In genomic region chr10:43619368-43619767, GRCh38 we compare ENCODE assay signal across 2 cellular contexts. TPM values are rescaled to one million over a fixed set of nuclear protein-coding genes. Genes with fewer than 3 reads are reported as not detected.
"Had no signal": no experiment of that assay in that cellular context is flagged by ENCODE, and none has a peak within 500 bp of the region (broad histone marks: within the 10 kb centered on the region; RNA-seq: fewer than 3 reads in every experiment).

No MANE protein-coding gene starts in this region.

- ATAC-seq: HepG2, K562 had no signal

RNA-seq across cellular contexts. Expression of gene ZNF239, which starts 45.0 kb away (rescaled TPM):
- total RNA-seq: HepG2 had no signal
